In genomic region chr5:78679905-78680304, GRCh38 we compare ENCODE assay signal across 24 cellular contexts.
"Had no signal": no experiment of that assay in that cellular context is flagged by ENCODE, and none has a peak within 500 bp of the region (broad histone marks: within the 10 kb centered on the region; RNA-seq: fewer than 3 reads in every experiment).

No MANE protein-coding gene starts in this region.

- H3K36me3 ChIP-seq: left ventricle myocardium inferior, neural progenitor cell, neutrophil, spleen, suprapubic skin, thoracic aorta, tibial artery, uterus had no signal

- H3K4me1 ChIP-seq: neural progenitor cell, spleen, uterus had no signal

- H3K4me3 ChIP-seq: left ventricle myocardium inferior, lung, neural progenitor cell, skin epidermis, spleen, suprapubic skin, thoracic aorta, tibial artery, uterus had no signal

- H3K9me3 ChIP-seq: left ventricle myocardium inferior, neutrophil, spleen, suprapubic skin, thoracic aorta, tibial artery, uterus had no signal

- ATAC-seq: natural killer cell; right cardiac atrium; sciatic nerve; stimulated activated effector memory CD8-positive, alpha-beta T cell treated with anti-CD3 and anti-CD28 coated beads, Interleukin-12 subunit alpha, Interleukin-12 subunit beta, amount 100 ng/mL, for 72 hours had no signal

- H3K27me3 ChIP-seq: neural progenitor cell, neutrophil, suprapubic skin, tibial artery, uterus had no signal

- H3K27ac ChIP-seq: neural progenitor cell, neutrophil, spleen, suprapubic skin, thoracic aorta, tibial artery had no signal

- FAIRE-seq: islet of Langerhans had no signal

- DNase-seq: hypothalamus; immature natural killer cell; left ventricle myocardium inferior; mesendoderm; naive B cell; natural killer cell; nephron progenitor cell; occipital lobe; retina; right cardiac atrium; spleen; stimulated activated CD4-positive, alpha-beta T cell treated with anti-CD3 and anti-CD28 coated beads, Interleukin-4, amount 100 ng/mL, for 24 hours; stimulated activated naive CD4-positive, alpha-beta T cell; tibial artery; uterus had no signal
